In genomic region chr7:150402671-150403321, GRCh38 we compare ENCODE assay signal across 17 cellular contexts. TPM values are rescaled to one million over a fixed set of nuclear protein-coding genes. Genes with fewer than 3 reads are reported as not detected.
DNase-seq lines count a peak whose midpoint lies in the region; ATAC-seq lines count a peak whose summit lies in the region.
"Had no signal": no experiment of that assay in that cellular context is flagged by ENCODE, and none has a peak within 500 bp of the region (broad histone marks: within the 10 kb centered on the region; RNA-seq: fewer than 3 reads in every experiment).

No MANE protein-coding gene starts in this region.

- H3K27ac Mint-ChIP-seq in CD4-positive, CD25-positive, alpha-beta regulatory T cell = peak overlapping the region; percentile 80 to 83 (median 83)
- H3K27ac Mint-ChIP-seq in central memory CD8-positive, alpha-beta T cell (ENCODE audit: low read depth) = no peak overlapping the region
- peak overlapping the region; percentile 7 to 100 (median 95) for H3K27ac Mint-ChIP-seq in naive B cell
- no peak overlapping the region for H3K27ac Mint-ChIP-seq in stimulated activated naive CD8-positive, alpha-beta T cell treated with anti-CD3 and anti-CD28 coated beads, Interleukin-15, amount 100 ng/mL, for 72 hours

- H3K27me3 Mint-ChIP-seq in CD4-positive, CD25-positive, alpha-beta regulatory T cell = peaks cover 9% of the 10 kb centered on the region
- H3K27me3 Mint-ChIP-seq in central memory CD8-positive, alpha-beta T cell = no peaks in the 10 kb centered on the region
- H3K27me3 Mint-ChIP-seq in naive B cell = no peaks in the 10 kb centered on the region
- no peaks in the 10 kb centered on the region for H3K27me3 Mint-ChIP-seq in stimulated activated naive CD8-positive, alpha-beta T cell treated with anti-CD3 and anti-CD28 coated beads, Interleukin-15, amount 100 ng/mL, for 72 hours

- H3K27ac ChIP-seq in CD4-positive, CD25-positive, alpha-beta regulatory T cell (ENCODE audit: insufficient read depth, low read length, poor library complexity, severe bottlenecking) = no peak overlapping the region
- H3K27ac ChIP-seq: brain microvascular endothelial cell, PC-9, right atrium auricular region, suprapubic skin had no signal

- no peaks in the 10 kb centered on the region for H3K36me3 ChIP-seq in CD4-positive, CD25-positive, alpha-beta regulatory T cell (ENCODE audit: control insufficient read depth, insufficient read depth, low read length)

- peaks cover 0 to 1% (median 0%) of the 10 kb centered on the region in 7 donors for H3K9me3 Mint-ChIP-seq in CD4-positive, CD25-positive, alpha-beta regulatory T cell
- no peaks in the 10 kb centered on the region for H3K9me3 Mint-ChIP-seq in central memory CD8-positive, alpha-beta T cell
- H3K9me3 Mint-ChIP-seq in naive B cell = peaks cover 0 to 2% (median 0%) of the 10 kb centered on the region in 7 donors
- no peaks in the 10 kb centered on the region for H3K9me3 Mint-ChIP-seq in stimulated activated naive CD8-positive, alpha-beta T cell treated with anti-CD3 and anti-CD28 coated beads, Interleukin-15, amount 100 ng/mL, for 72 hours

- peak overlapping the region; percentile 29 to 82 (median 72) for H3K4me3 Mint-ChIP-seq in CD4-positive, CD25-positive, alpha-beta regulatory T cell
- H3K4me3 Mint-ChIP-seq in central memory CD8-positive, alpha-beta T cell = peak overlapping the region; percentile 25
- H3K4me3 Mint-ChIP-seq in naive B cell = peak overlapping the region in 7 of 8 donors; percentile 4 to 95 (median 42)
- no peak overlapping the region for H3K4me3 Mint-ChIP-seq in stimulated activated naive CD8-positive, alpha-beta T cell treated with anti-CD3 and anti-CD28 coated beads, Interleukin-15, amount 100 ng/mL, for 72 hours

- H3K4me1 Mint-ChIP-seq in CD4-positive, CD25-positive, alpha-beta regulatory T cell = peaks cover 0 to 37% (median 24%) of the 10 kb centered on the region in 4 donors
- peaks cover 29% of the 10 kb centered on the region for H3K4me1 Mint-ChIP-seq in central memory CD8-positive, alpha-beta T cell
- peaks cover 43 to 59% (median 47%) of the 10 kb centered on the region in 3 donors for H3K4me1 Mint-ChIP-seq in naive B cell
- H3K4me1 Mint-ChIP-seq in stimulated activated naive CD8-positive, alpha-beta T cell treated with anti-CD3 and anti-CD28 coated beads, Interleukin-15, amount 100 ng/mL, for 72 hours = peaks cover 68% of the 10 kb centered on the region

- peaks cover 4% of the 10 kb centered on the region for H3K36me3 Mint-ChIP-seq in CD4-positive, CD25-positive, alpha-beta regulatory T cell
- H3K36me3 Mint-ChIP-seq in central memory CD8-positive, alpha-beta T cell (ENCODE audit: insufficient read depth) = peaks cover 13% of the 10 kb centered on the region
- peaks cover 4 to 7% of the 10 kb centered on the region in 2 donors for H3K36me3 Mint-ChIP-seq in naive B cell

- ATAC-seq in CD4-positive, CD25-positive, alpha-beta regulatory T cell (ENCODE audit: low read depth in 2 of 2) = no peak
- no peak for ATAC-seq in central memory CD8-positive, alpha-beta T cell (replicated peaks; ENCODE audit: extremely low read depth, poor library complexity, severe bottlenecking)
- ATAC-seq in naive B cell (ENCODE audit: low read depth in 2 of 2) (no peak), GM19324 (IDR thresholded peaks at IDR 0.05; ENCODE audit: low FRiP score, unreplicated experiment) (no peak), GM18517 (IDR thresholded peaks at IDR 0.05; ENCODE audit: unreplicated experiment) (no peak), HG02588 (IDR thresholded peaks at IDR 0.05; ENCODE audit: unreplicated experiment) (no peak)
- no peak for ATAC-seq in stimulated activated naive CD8-positive, alpha-beta T cell treated with anti-CD3 and anti-CD28 coated beads, Interleukin-15, amount 100 ng/mL, for 72 hours
- ATAC-seq: heart left ventricle had no signal

- DNase-seq in CD4-positive, CD25-positive, alpha-beta regulatory T cell = no peak
- peak; percentile 61 for DNase-seq in HT-29 (ENCODE audit: low spot score)
- no peak for DNase-seq in central memory CD8-positive, alpha-beta T cell (ENCODE audit: low spot score in 2 of 2)
- no peak for DNase-seq in naive B cell
- no peak for DNase-seq in stimulated activated naive CD8-positive, alpha-beta T cell treated with anti-CD3 and anti-CD28 coated beads, Interleukin-15, amount 100 ng/mL, for 72 hours
- DNase-seq: activated CD8-positive, alpha-beta memory T cell treated with anti-CD3 and anti-CD28 coated beads, Interleukin-2, amount 50 U/mL, for 48 hours; brain microvascular endothelial cell; mammary epithelial cell; NCI-H345; PC-9; T-helper 9 cell had no signal

- no peaks in the 10 kb centered on the region for H3K27me3 ChIP-seq in CD4-positive, CD25-positive, alpha-beta regulatory T cell (ENCODE audit: control insufficient read depth, insufficient read depth, low read length)
- H3K27me3 ChIP-seq: brain microvascular endothelial cell, heart left ventricle, right atrium auricular region, suprapubic skin had no signal

- peaks cover 33% of the 10 kb centered on the region for H3K4me1 ChIP-seq in CD4-positive, CD25-positive, alpha-beta regulatory T cell (ENCODE audit: control insufficient read depth, insufficient read depth, low read length, poor library complexity, severe bottlenecking)

- H3K9me3 ChIP-seq in CD4-positive, CD25-positive, alpha-beta regulatory T cell (ENCODE audit: control insufficient read depth in 2 of 2, low read length in 2 of 2) = no peaks in the 10 kb centered on the region
- H3K9me3 ChIP-seq: heart left ventricle, right atrium auricular region, suprapubic skin had no signal

- H3K4me3 ChIP-seq in CD4-positive, CD25-positive, alpha-beta regulatory T cell (ENCODE audit: low read depth, low read length) = no peak overlapping the region
- H3K4me3 ChIP-seq: heart left ventricle, PC-9, right atrium auricular region, suprapubic skin had no signal

RNA-seq across cellular contexts. Expression of gene ZNF775, which starts 23.7 kb away (rescaled TPM):
- total RNA-seq in CD4-positive, CD25-positive, alpha-beta regulatory T cell = 2.9 TPM
- 1 to 10 TPM; 2.2 to 7.6 (median 4.1) TPM for polyA plus RNA-seq in CD4-positive, CD25-positive, alpha-beta regulatory T cell
- 9.9 and 10.7 TPM in 2 replicates for total RNA-seq in HT-29 (2014; rRNA removed; shearing (Covaris generic))
- polyA plus RNA-seq in naive B cell (ENCODE audit: low read depth in 6 of 6) = 1 to 10 TPM; 1.4 to 8.9 (median 4.5) TPM

RNA-seq across cellular contexts. Expression of gene REPIN1, which starts 34.2 kb away (rescaled TPM):
- total RNA-seq in CD4-positive, CD25-positive, alpha-beta regulatory T cell = 40.3 TPM
- 10 to 100 TPM; 22.5 to 35.2 (median 26.5) TPM for polyA plus RNA-seq in CD4-positive, CD25-positive, alpha-beta regulatory T cell
- 420 and 443 TPM in 2 replicates for total RNA-seq in HT-29 (2014; rRNA removed; shearing (Covaris generic))
- 100 to 1,000 TPM in 1 of 6 donors, 10 to 100 TPM in 5; 46.3 to 115 (median 68.5) TPM for polyA plus RNA-seq in naive B cell (ENCODE audit: low read depth in 6 of 6)

RNA-seq across cellular contexts. Expression of gene GIMAP8, which starts 47.6 kb away (rescaled TPM):
- total RNA-seq in CD4-positive, CD25-positive, alpha-beta regulatory T cell = 8.0 TPM
- 10 to 100 TPM; 11.3 to 30.8 (median 18.4) TPM for polyA plus RNA-seq in CD4-positive, CD25-positive, alpha-beta regulatory T cell
- not detected in 2 replicates for total RNA-seq in HT-29 (2014; rRNA removed; shearing (Covaris generic))
- under 1 TPM in 4 of 6 donors, not detected in 2; 0.07 to 0.22 (median 0.08) TPM for polyA plus RNA-seq in naive B cell (ENCODE audit: low read depth in 6 of 6)
- total RNA-seq: PC-9 had no signal

Comparison
In these comparisons a context has a peak if more than half of its experiments do, and no peak if none do; other contexts are left out.
1. H3K27ac Mint-ChIP-seq: peak in CD4-positive, CD25-positive, alpha-beta regulatory T cell (3 of 3) and naive B cell (6 of 6); none in central memory CD8-positive, alpha-beta T cell (single experiment) and stimulated activated naive CD8-positive, alpha-beta T cell treated with anti-CD3 and anti-CD28 coated beads, Interleukin-15, amount 100 ng/mL, for 72 hours (0 of 2).
2. H3K4me3 Mint-ChIP-seq: peak in CD4-positive, CD25-positive, alpha-beta regulatory T cell (4 of 4), central memory CD8-positive, alpha-beta T cell (single experiment) and naive B cell (7 of 8); none in stimulated activated naive CD8-positive, alpha-beta T cell treated with anti-CD3 and anti-CD28 coated beads, Interleukin-15, amount 100 ng/mL, for 72 hours (0 of 2).
3. RNA of gene REPIN1, which starts 34.2 kb away (total RNA-seq): 420 to 443 TPM in HT-29; 40.3 TPM in CD4-positive, CD25-positive, alpha-beta regulatory T cell (single experiment); every median in the first group is over 10 times any median in the second.